ENCODE assay signal across 11 cellular contexts in genomic region chr2:38178142-38178541, GRCh38.
DNase-seq lines count a peak whose midpoint lies in the region; ATAC-seq and TF ChIP-seq lines count a peak whose summit lies in the region.
"Had no signal": no experiment of that assay in that cellular context is flagged by ENCODE, and none has a peak within 500 bp of the region (broad histone marks: within the 10 kb centered on the region; RNA-seq: fewer than 3 reads in every experiment).

No MANE protein-coding gene starts in this region.

- TF ChIP-seq CTCF in epithelial cell of esophagus (IDR thresholded peaks at IDR 0.05; ENCODE audit: insufficient read depth, low read depth, low read length, missing control alignments) (no peak), lung (IDR thresholded peaks at IDR 0.05; ENCODE audit: control extremely low read depth, extremely low read depth) (no peak), GM13977 (IDR thresholded peaks at IDR 0.05; ENCODE audit: extremely low read depth, insufficient read depth, missing control alignments) (no peak)

- H3K36me3 ChIP-seq in lung (ENCODE audit: control insufficient read depth in 2 of 2, insufficient read depth in 2 of 2, low read length in 2 of 2) = no peaks in the 10 kb centered on the region

- H3K27me3 ChIP-seq in lung (ENCODE audit: control insufficient read depth, insufficient read depth) = no peaks in the 10 kb centered on the region

- H3K9me3 Mint-ChIP-seq in activated CD4-positive, alpha-beta T cell treated with anti-CD3 and anti-CD28 coated beads, Interleukin-2, amount 10 ng/mL, durations not matched to agents 24 days and 14 days = peaks cover 6% of the 10 kb centered on the region
- no peaks in the 10 kb centered on the region for H3K9me3 Mint-ChIP-seq in activated naive CD4-positive, alpha-beta T cell treated with anti-CD3 and anti-CD28 coated beads, Interleukin-2, amount 10 ng/mL, durations not matched to agents 7 days and 5 days

- H3K4me3 ChIP-seq in epithelial cell of esophagus (ENCODE audit: low read length) (no peak overlapping the region), lung (no peak overlapping the region)

- H3K27ac ChIP-seq in lung (ENCODE audit: low read depth in 1 of 2, low read length in 1 of 2) (peak overlapping the region in 1 of 2 donors; percentile 24), temporal lobe (ENCODE audit: low read depth, low read length) (peak overlapping the region; percentile 24)

- CTCF ChIA-PET in activated naive CD4-positive, alpha-beta T cell treated with anti-CD3 and anti-CD28 coated beads, Interleukin-2, amount 10 ng/mL, durations not matched to agents 7 days and 5 days (lab: Charles Lee) = no interaction called here

- H3K27me3 Mint-ChIP-seq in activated CD4-positive, alpha-beta T cell treated with anti-CD3 and anti-CD28 coated beads, Interleukin-2, amount 10 ng/mL, durations not matched to agents 24 days and 14 days = peaks cover 24% of the 10 kb centered on the region
- H3K27me3 Mint-ChIP-seq in activated naive CD4-positive, alpha-beta T cell treated with anti-CD3 and anti-CD28 coated beads, Interleukin-2, amount 10 ng/mL, durations not matched to agents 7 days and 5 days = peaks cover 28% of the 10 kb centered on the region

- in situ Hi-C loops in GM13977 (cut with MboI; ENCODE audit: low pct_unique_long_range_greater_than_20kb, low sequenced_read_pairs, unreplicated experiment) = no loop called here

- H3K27ac Mint-ChIP-seq in activated CD4-positive, alpha-beta T cell treated with anti-CD3 and anti-CD28 coated beads, Interleukin-2, amount 10 ng/mL, durations not matched to agents 24 days and 14 days = no peak overlapping the region
- no peak overlapping the region for H3K27ac Mint-ChIP-seq in activated naive CD4-positive, alpha-beta T cell treated with anti-CD3 and anti-CD28 coated beads, Interleukin-2, amount 10 ng/mL, durations not matched to agents 7 days and 5 days
- H3K27ac Mint-ChIP-seq: activated CD8-positive, alpha-beta memory T cell treated with anti-CD3 and anti-CD28 coated beads, Interleukin-2, amount 10 ng/mL, durations not matched to agents 7 days and 5 days had no signal

- H3K9me3 ChIP-seq in lung (ENCODE audit: control insufficient read depth in 2 of 2, insufficient read depth in 1 of 2, low read length in 1 of 2) = no peaks in the 10 kb centered on the region

- DNase-seq in NOMO-1 (lab: John Stamatoyannopoulos, UW; ENCODE audit: unreplicated experiment in 2 of 2) (peak; percentile 69 to 93), epithelial cell of esophagus (ENCODE audit: low read depth) (peak; percentile 66), lung (ENCODE audit: low spot score) (peak; percentile 66), GM13977 (ENCODE audit: low spot score) (no peak)
- DNase-seq in activated CD4-positive, alpha-beta T cell treated with anti-CD3 and anti-CD28 coated beads, Interleukin-2, amount 10 ng/mL, durations not matched to agents 24 days and 14 days = no peak
- DNase-seq in activated naive CD4-positive, alpha-beta T cell treated with anti-CD3 and anti-CD28 coated beads, Interleukin-2, amount 10 ng/mL, durations not matched to agents 7 days and 5 days = no peak
- no peak for DNase-seq in activated effector memory CD4-positive, alpha-beta T cell treated with anti-CD3 and anti-CD28 coated beads, Interleukin-2, amount 50 U/mL, for 16 hours
- DNase-seq: activated CD8-positive, alpha-beta memory T cell treated with anti-CD3 and anti-CD28 coated beads, Interleukin-2, amount 10 ng/mL, durations not matched to agents 7 days and 5 days; cortex of kidney; DND-41 had no signal

- H3K4me1 Mint-ChIP-seq in activated CD4-positive, alpha-beta T cell treated with anti-CD3 and anti-CD28 coated beads, Interleukin-2, amount 10 ng/mL, durations not matched to agents 24 days and 14 days = peaks cover 3% of the 10 kb centered on the region
- no peaks in the 10 kb centered on the region for H3K4me1 Mint-ChIP-seq in activated naive CD4-positive, alpha-beta T cell treated with anti-CD3 and anti-CD28 coated beads, Interleukin-2, amount 10 ng/mL, durations not matched to agents 7 days and 5 days

- intact Hi-C loops in activated CD4-positive, alpha-beta T cell treated with anti-CD3 and anti-CD28 coated beads, Interleukin-2, amount 10 ng/mL, durations not matched to agents 24 days and 14 days (cut with micrococcal nuclease) = no loop called here

- no peak overlapping the region for H3K4me3 Mint-ChIP-seq in activated CD4-positive, alpha-beta T cell treated with anti-CD3 and anti-CD28 coated beads, Interleukin-2, amount 10 ng/mL, durations not matched to agents 24 days and 14 days
- no peak overlapping the region for H3K4me3 Mint-ChIP-seq in activated naive CD4-positive, alpha-beta T cell treated with anti-CD3 and anti-CD28 coated beads, Interleukin-2, amount 10 ng/mL, durations not matched to agents 7 days and 5 days
- H3K4me3 Mint-ChIP-seq: activated CD8-positive, alpha-beta memory T cell treated with anti-CD3 and anti-CD28 coated beads, Interleukin-2, amount 10 ng/mL, durations not matched to agents 7 days and 5 days had no signal

- WGBS in lung, 2 donors = 31 to 54% methylated on average over 3 of the region's 3 CpGs

- no peaks in the 10 kb centered on the region for H3K36me3 Mint-ChIP-seq in activated CD4-positive, alpha-beta T cell treated with anti-CD3 and anti-CD28 coated beads, Interleukin-2, amount 10 ng/mL, durations not matched to agents 24 days and 14 days (ENCODE audit: low read depth)
- no peaks in the 10 kb centered on the region for H3K36me3 Mint-ChIP-seq in activated naive CD4-positive, alpha-beta T cell treated with anti-CD3 and anti-CD28 coated beads, Interleukin-2, amount 10 ng/mL, durations not matched to agents 7 days and 5 days
- H3K36me3 Mint-ChIP-seq: activated CD8-positive, alpha-beta memory T cell treated with anti-CD3 and anti-CD28 coated beads, Interleukin-2, amount 10 ng/mL, durations not matched to agents 7 days and 5 days had no signal

- peaks cover 3 to 5% of the 10 kb centered on the region in 2 donors for H3K4me1 ChIP-seq in lung (ENCODE audit: control insufficient read depth in 2 of 2, insufficient read depth in 2 of 2, low read length in 2 of 2)

- peak; percentile 30 for ATAC-seq in lung (ENCODE audit: insufficient read depth, low FRiP score)
- ATAC-seq: activated CD8-positive, alpha-beta memory T cell treated with anti-CD3 and anti-CD28 coated beads, Interleukin-2, amount 10 ng/mL, durations not matched to agents 7 days and 5 days had no signal

Comparison
In these comparisons a context has a peak if more than half of its experiments do, and no peak if none do; other contexts are left out.
1. DNase-seq: peak in NOMO-1 (2 of 2), epithelial cell of esophagus (single experiment) and lung (single experiment); none in activated CD4-positive, alpha-beta T cell treated with anti-CD3 and anti-CD28 coated beads, Interleukin-2, amount 10 ng/mL, durations not matched to agents 24 days and 14 days (single experiment), activated naive CD4-positive, alpha-beta T cell treated with anti-CD3 and anti-CD28 coated beads, Interleukin-2, amount 10 ng/mL, durations not matched to agents 7 days and 5 days (single experiment), GM13977 (single experiment) and activated effector memory CD4-positive, alpha-beta T cell treated with anti-CD3 and anti-CD28 coated beads, Interleukin-2, amount 50 U/mL, for 16 hours (single experiment).